Comparison of ENCODE assay signal across 19 cellular contexts in genomic region chr3:160130950-160131349, GRCh38.
DNase-seq lines count a peak whose midpoint lies in the region; ATAC-seq and TF ChIP-seq lines count a peak whose summit lies in the region.
"Had no signal": no experiment of that assay in that cellular context is flagged by ENCODE, and none has a peak within 500 bp of the region (broad histone marks: within the 10 kb centered on the region; RNA-seq: fewer than 3 reads in every experiment).

No MANE protein-coding gene starts in this region.

- no peaks in the 10 kb centered on the region for H3K4me1 Mint-ChIP-seq in naive thymus-derived CD8-positive, alpha-beta T cell

- H2BK5ac ChIP-seq in IMR-90 (ENCODE audit: low read depth, low read length, poor library complexity, severe bottlenecking), result no peak overlapping the region

- POLR2A ChIA-PET in A673 (lab: Charles Lee; ENCODE audit: low non-redundant PET), result no interaction called here
- POLR2A ChIA-PET in IMR-90 (lab: Charles Lee; ENCODE audit: unreplicated experiment), result no interaction called here
- POLR2A ChIA-PET in naive thymus-derived CD8-positive, alpha-beta T cell (lab: Charles Lee), result no interaction called here

- H3K9me3 ChIP-seq in A673 (ENCODE audit: low read depth, low read length, poor library complexity, severe bottlenecking) (no peaks in the 10 kb centered on the region), IMR-90 (ENCODE audit: control insufficient read depth, insufficient read depth, low read length) (no peaks in the 10 kb centered on the region), left lung (no peaks in the 10 kb centered on the region)
- H3K9me3 ChIP-seq: Caco-2, psoas muscle had no signal

- no peak overlapping the region for H4K5ac ChIP-seq in IMR-90 (ENCODE audit: low read depth, low read length)

- no peak for TF ChIP-seq RAD21 in IMR-90 (IDR thresholded peaks at IDR 0.05; ENCODE audit: low read length)

- H3K27me3 Mint-ChIP-seq in naive thymus-derived CD8-positive, alpha-beta T cell, result peaks cover 0 to 7% (median 3%) of the 10 kb centered on the region in 5 donors

- H3K36me3 ChIP-seq in A673 (ENCODE audit: insufficient read depth, low read length, poor library complexity, severe bottlenecking), result no peaks in the 10 kb centered on the region
- H3K36me3 ChIP-seq in IMR-90 (ENCODE audit: control insufficient read depth, insufficient read depth, low read length), result no peaks in the 10 kb centered on the region
- H3K36me3 ChIP-seq in left lung, result no peaks in the 10 kb centered on the region
- H3K36me3 ChIP-seq: cardiac muscle cell had no signal

- TF ChIP-seq CTCF in A673 (conservative IDR thresholded peaks at IDR 0.05; ENCODE audit: low read depth, low read length), result no peak
- no peak for TF ChIP-seq CTCF in IMR-90 (conservative IDR thresholded peaks at IDR 0.05; ENCODE audit: low read depth, low read length)
- no peak for TF ChIP-seq CTCF in cardiac fibroblast (IDR thresholded peaks at IDR 0.05; ENCODE audit: low read depth, low read length)
- TF ChIP-seq CTCF in left lung (IDR thresholded peaks at IDR 0.05), result no peak

- H2BK15ac ChIP-seq in IMR-90 (ENCODE audit: low read depth, low read length), result no peak overlapping the region

- in situ Hi-C loops in IMR-90 (cut with MboI; ENCODE audit: low sequenced_read_pairs), result no loop called here

- H2AFZ ChIP-seq in IMR-90 (replicated peaks; ENCODE audit: low read length, poor library complexity), result no peak overlapping the region

- H2BK20ac ChIP-seq in IMR-90 (ENCODE audit: low read depth, low read length), result no peak overlapping the region

- H2BK120ac ChIP-seq in IMR-90 (ENCODE audit: low read depth, low read length), result peak overlapping the region; percentile 59; the same call in 1 of the 2 replicates

- H3K27me3 ChIP-seq in A673 (replicated peaks; ENCODE audit: insufficient read depth, low read depth, low read length, poor library complexity) (no peaks in the 10 kb centered on the region), IMR-90 (ENCODE audit: control insufficient read depth, insufficient read depth, low read length) (no peaks in the 10 kb centered on the region), left lung (peaks cover 0 to 10% of the 10 kb centered on the region in 2 donors)
- H3K27me3 ChIP-seq: cardiac muscle cell had no signal

- H3K4me2 ChIP-seq in IMR-90 (ENCODE audit: low read depth, low read length), result no peak overlapping the region

- H3K4me1 ChIP-seq in A673 (ENCODE audit: insufficient read depth, low read length, poor library complexity, severe bottlenecking) (peaks cover 64% of the 10 kb centered on the region), IMR-90 (ENCODE audit: control insufficient read depth, insufficient read depth, low read length) (peaks cover 8% of the 10 kb centered on the region), left lung (peaks cover 15 to 49% of the 10 kb centered on the region in 2 donors)
- H3K4me1 ChIP-seq: psoas muscle had no signal

- H3K79me1 ChIP-seq in IMR-90 (ENCODE audit: low read depth in 1 of 2, low read length in 2 of 2), result no peaks in the 10 kb centered on the region

- H3K4ac ChIP-seq in IMR-90 (ENCODE audit: low read depth, low read length), result peak overlapping the region; percentile 36; the same call in 1 of the 2 replicates

- no CpG with 5 or more reads among the region's 2 CpGs for WGBS in IMR-90 (ENCODE audit: extremely low coverage in 2 of 2, insufficient read length in 1 of 2), 2 experiments

- H3K9me1 ChIP-seq in IMR-90 (ENCODE audit: insufficient read depth, low read length), result peaks cover 13% of the 10 kb centered on the region

- no peak for TF ChIP-seq POLR2A in IMR-90 (IDR thresholded peaks at IDR 0.05; ENCODE audit: low read depth, low read length)

- H3K23ac ChIP-seq in IMR-90 (ENCODE audit: low read depth, low read length), result no peak overlapping the region

- no peaks in the 10 kb centered on the region for H4K20me1 ChIP-seq in IMR-90 (ENCODE audit: insufficient read depth, low read length)

- H2AK9ac ChIP-seq in IMR-90 (replicated peaks; ENCODE audit: low read depth, low read length, poor library complexity), result no peak overlapping the region

- no peak overlapping the region for H2AK5ac ChIP-seq in IMR-90 (ENCODE audit: low read depth, low read length)

- CTCF ChIA-PET in A673 (lab: Charles Lee) (no interaction called here), IMR-90 (lab: Yijun Ruan, JAX) (no interaction called here)

- dilution Hi-C loops in IMR-90 (cut with HindIII; ENCODE audit: low sequenced_read_pairs, unreplicated experiment), result no loop called here

- H3K4me3 ChIP-seq in A673 (ENCODE audit: low read depth, low read length, poor library complexity, severe bottlenecking) (no peak overlapping the region), IMR-90 (ENCODE audit: insufficient read depth, low read depth, low read length) (no peak overlapping the region), cardiac fibroblast (replicated peaks in 1 of 2; ENCODE audit: low read depth in 2 of 2, low read length in 2 of 2) (no peak overlapping the region), left lung (no peak overlapping the region)
- H3K4me3 ChIP-seq: cardiac muscle cell, psoas muscle had no signal

- no peak overlapping the region for H3K18ac ChIP-seq in IMR-90 (ENCODE audit: low read depth, low read length)

- ATAC-seq in IMR-90 (ENCODE audit: low read depth) (peak; percentile 40), left lung (peak; percentile 71)
- no peak for ATAC-seq in naive thymus-derived CD8-positive, alpha-beta T cell
- ATAC-seq: activated CD4-positive, CD25-positive, alpha-beta regulatory T cell treated with anti-CD3 and anti-CD28 coated beads, Interleukin-2, amount 50 U/mL, for 24 hours; Panc1; psoas muscle had no signal

- H4K8ac ChIP-seq in IMR-90 (ENCODE audit: low read depth in 2 of 2, low read length in 2 of 2), result peak overlapping the region in 1 of 2 experiments; percentile 31; a peak in 1 of 4 replicates

- no peak overlapping the region for H3K9ac ChIP-seq in IMR-90 (ENCODE audit: low read depth, low read length)

- intact Hi-C loops in A673 (cut with micrococcal nuclease; ENCODE audit: unreplicated experiment), result no loop called here
- intact Hi-C loops in IMR-90 (cut with micrococcal nuclease), result no loop called here
- intact Hi-C loops in left lung (cut with DNase I), result no loop called here

- H4K91ac ChIP-seq in IMR-90 (ENCODE audit: insufficient read depth, low read depth, low read length), result no peak overlapping the region

- peak; percentile 36 for DNase-seq in A673 (ENCODE audit: low spot score)
- peak; percentile 76 for DNase-seq in IMR-90
- DNase-seq in cardiac fibroblast (ENCODE audit: low read depth in 2 of 2), result peak; percentile 67 to 74
- DNase-seq in left lung, result no peak
- DNase-seq in NCI-H82 (lab: John Stamatoyannopoulos, UW), result no peak
- DNase-seq in NK-92 treated with Interleukin-12 subunit alpha and Interleukin-12 subunit beta, amount 100 ng/mL, for 24 hours (lab: John Stamatoyannopoulos, UW), result no peak
- DNase-seq in nucleus accumbens (lab: John Stamatoyannopoulos, UW), result no peak
- DNase-seq in naive thymus-derived CD8-positive, alpha-beta T cell, result no peak
- DNase-seq: activated naive CD4-positive, alpha-beta T cell treated with anti-CD3 and anti-CD28 coated beads for 36 hours; Caco-2; kidney; NCI-H1694 treated with DMSO at 0.1 percent for 48 hours; NCI-H526 treated with DMSO at 0.1 percent for 48 hours; psoas muscle; substantia nigra; T-helper 2 cell had no signal

- H3K4me3 Mint-ChIP-seq in naive thymus-derived CD8-positive, alpha-beta T cell, result no peak overlapping the region
- H3K4me3 Mint-ChIP-seq: activated naive CD4-positive, alpha-beta T cell treated with anti-CD3 and anti-CD28 coated beads for 36 hours had no signal

- BruUV-seq in A673 (replicated peaks; lab: Mats Ljungman, UMichigan) (no TSS peak), IMR-90 (replicated peaks; lab: Mats Ljungman, UMichigan) (no TSS peak)

- no peak overlapping the region for H3K56ac ChIP-seq in IMR-90 (ENCODE audit: extremely low read depth, insufficient read depth, low read length)

- H3K27ac ChIP-seq in A673 (ENCODE audit: low read depth, low read length, poor library complexity, severe bottlenecking), result no peak overlapping the region
- H3K27ac ChIP-seq in IMR-90 (ENCODE audit: insufficient read depth, low read length), result no peak overlapping the region
- H3K27ac ChIP-seq in left lung, result peak overlapping the region in 1 of 2 donors; percentile 29
- H3K27ac ChIP-seq: cardiac muscle cell, psoas muscle had no signal

- H3K9me3 Mint-ChIP-seq in naive thymus-derived CD8-positive, alpha-beta T cell, result no peaks in the 10 kb centered on the region
- H3K9me3 Mint-ChIP-seq: activated naive CD4-positive, alpha-beta T cell treated with anti-CD3 and anti-CD28 coated beads for 36 hours had no signal

- no peaks in the 10 kb centered on the region for H3K36me3 Mint-ChIP-seq in naive thymus-derived CD8-positive, alpha-beta T cell

- no peak overlapping the region for H3K27ac Mint-ChIP-seq in naive thymus-derived CD8-positive, alpha-beta T cell
- H3K27ac Mint-ChIP-seq: activated naive CD4-positive, alpha-beta T cell treated with anti-CD3 and anti-CD28 coated beads for 36 hours had no signal

- peak overlapping the region; percentile 44 for H3K14ac ChIP-seq in IMR-90 (replicated peaks; ENCODE audit: low read depth, low read length)

TF ChIP-seq in IMR-90, 13 proteins besides CTCF, POLR2A, EP300 and RAD21 (continues in another document):
- TF ChIP-seq RCOR1 (IDR thresholded peaks at IDR 0.05; ENCODE audit: insufficient replicate concordance, low read length), result no peak
- no peak for TF ChIP-seq MAFK (IDR thresholded peaks at IDR 0.05; ENCODE audit: low read depth, low read length)
- TF ChIP-seq CEBPB (IDR thresholded peaks at IDR 0.05; ENCODE audit: low read depth, low read length), result no peak
- TF ChIP-seq SMC3 (IDR thresholded peaks at IDR 0.05; ENCODE audit: low read depth, low read length), result no peak
- TF ChIP-seq, protein P1, sequence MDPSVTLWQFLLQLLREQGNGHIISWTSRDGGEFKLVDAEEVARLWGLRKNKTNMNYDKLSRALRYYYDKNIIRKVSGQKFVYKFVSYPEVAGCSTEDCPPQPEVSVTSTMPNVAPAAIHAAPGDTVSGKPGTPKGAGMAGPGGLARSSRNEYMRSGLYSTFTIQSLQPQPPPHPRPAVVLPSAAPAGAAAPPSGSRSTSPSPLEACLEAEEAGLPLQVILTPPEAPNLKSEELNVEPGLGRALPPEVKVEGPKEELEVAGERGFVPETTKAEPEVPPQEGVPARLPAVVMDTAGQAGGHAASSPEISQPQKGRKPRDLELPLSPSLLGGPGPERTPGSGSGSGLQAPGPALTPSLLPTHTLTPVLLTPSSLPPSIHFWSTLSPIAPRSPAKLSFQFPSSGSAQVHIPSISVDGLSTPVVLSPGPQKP (IDR thresholded peaks at IDR 0.05; ENCODE audit: borderline replicate concordance, low read depth, low read length), result no peak
- TF ChIP-seq MAZ (IDR thresholded peaks at IDR 0.05; ENCODE audit: borderline replicate concordance, low read depth, low read length), result no peak
- TF ChIP-seq FOS (IDR thresholded peaks at IDR 0.05; ENCODE audit: low read depth, low read length), result no peak
- TF ChIP-seq MXI1 (IDR thresholded peaks at IDR 0.05; ENCODE audit: borderline replicate concordance, low read depth, low read length), result no peak
- no peak for TF ChIP-seq CHD1 (IDR thresholded peaks at IDR 0.05; ENCODE audit: low read depth, low read length)
- no peak for TF ChIP-seq RFX5 (IDR thresholded peaks at IDR 0.05; ENCODE audit: low read depth, low read length)
- TF ChIP-seq BHLHE40 (IDR thresholded peaks at IDR 0.05; ENCODE audit: low read depth, low read length), result no peak

Comparison
In these comparisons a context has a peak if more than half of its experiments do, and no peak if none do; other contexts are left out.
1. DNase-seq: peak in A673 (single experiment), IMR-90 (single experiment) and cardiac fibroblast (2 of 2); none in left lung (0 of 2), NCI-H82 (single experiment), NK-92 treated with Interleukin-12 subunit alpha and Interleukin-12 subunit beta, amount 100 ng/mL, for 24 hours (single experiment), nucleus accumbens (0 of 56) and naive thymus-derived CD8-positive, alpha-beta T cell (0 of 10).
2. ATAC-seq: peak in IMR-90 (single experiment) and left lung (single experiment); none in naive thymus-derived CD8-positive, alpha-beta T cell (0 of 2).